In genomic region chr9:97812247-97812543, GRCh38 we compare ENCODE assay signal across 19 cellular contexts. TPM values are rescaled to one million over a fixed set of nuclear protein-coding genes. Genes with fewer than 3 reads are reported as not detected.
DNase-seq lines count a peak whose midpoint lies in the region; ATAC-seq, FAIRE-seq and TF ChIP-seq lines count a peak whose summit lies in the region.
"Had no signal": no experiment of that assay in that cellular context is flagged by ENCODE, and none has a peak within 500 bp of the region (broad histone marks: within the 10 kb centered on the region; RNA-seq: fewer than 3 reads in every experiment).

No MANE protein-coding gene starts in this region.

- no peak overlapping the region for H3K4me3 ChIP-seq in keratinocyte (ENCODE audit: control insufficient read depth in 2 of 3, extremely low read depth in 1 of 3, insufficient read depth in 2 of 3, low read depth in 1 of 3, low read length in 3 of 3)
- no peak overlapping the region for H3K4me3 ChIP-seq in mesenchymal stem cell (ENCODE audit: insufficient read depth in 1 of 2, low read depth in 1 of 2, low read length in 2 of 2)
- H3K4me3 ChIP-seq: A549, HAP-1 had no signal

- H3K27me3 ChIP-seq in keratinocyte (ENCODE audit: control insufficient read depth, extremely low read depth, insufficient read depth, low read length) (no peaks in the 10 kb centered on the region), mesenchymal stem cell (ENCODE audit: control insufficient read depth in 1 of 2, insufficient read depth in 1 of 2, low read length in 2 of 2) (peaks cover 0 to 23% of the 10 kb centered on the region in 2 experiments)

- H3K4ac ChIP-seq in mesenchymal stem cell (ENCODE audit: low read depth in 1 of 2, low read length in 2 of 2): no peak overlapping the region

- FAIRE-seq in keratinocyte (lab: Jason Lieb, UNC): no peak
- FAIRE-seq: A549, G401.6, GM19239 had no signal

- BruUV-seq in Calu3 (replicated peaks; lab: Mats Ljungman, UMichigan): no TSS peak

- H2BK12ac ChIP-seq in mesenchymal stem cell (ENCODE audit: low read length in 2 of 2): no peak overlapping the region

- TF ChIP-seq CTCF in Calu3 (IDR thresholded peaks at IDR 0.05; ENCODE audit: unreplicated experiment) (no peak), keratinocyte (optimal IDR thresholded peaks at IDR 0.05 in 1 of 3, IDR thresholded peaks at IDR 0.05 in 1 of 3, conservative IDR thresholded peaks at IDR 0.05 in 1 of 3; ENCODE audit: extremely low read depth in 1 of 3, insufficient read depth in 2 of 3, low read length in 3 of 3) (no peak)

- no peak overlapping the region for H2BK5ac ChIP-seq in mesenchymal stem cell (ENCODE audit: low read depth, low read length, poor library complexity, severe bottlenecking)

- peaks cover 44% of the 10 kb centered on the region for H3K4me1 ChIP-seq in keratinocyte (ENCODE audit: control insufficient read depth, extremely low read depth, insufficient read depth, low read length)
- H3K4me1 ChIP-seq in mesenchymal stem cell (ENCODE audit: control insufficient read depth, insufficient read depth, low read depth, low read length): peaks cover 23% of the 10 kb centered on the region
- H3K4me1 ChIP-seq: HAP-1 had no signal

- H3K79me2 ChIP-seq in keratinocyte (ENCODE audit: control insufficient read depth, insufficient read depth, low read length): no peaks in the 10 kb centered on the region

- H2BK15ac ChIP-seq in mesenchymal stem cell (ENCODE audit: low read depth, poor library complexity, severe bottlenecking): no peak overlapping the region

- H3K14ac ChIP-seq in mesenchymal stem cell (ENCODE audit: low read length in 2 of 2): no peak overlapping the region

- H2AFZ ChIP-seq in keratinocyte (ENCODE audit: control insufficient read depth, low read length) (peak overlapping the region; percentile 36), mesenchymal stem cell (ENCODE audit: low read depth, low read length) (no peak overlapping the region)

- H2AK5ac ChIP-seq in mesenchymal stem cell (ENCODE audit: low read length, severe bottlenecking): no peak overlapping the region

- H4K91ac ChIP-seq in mesenchymal stem cell (ENCODE audit: low read length): no peak overlapping the region

- H3K27ac ChIP-seq in keratinocyte (ENCODE audit: control insufficient read depth, insufficient read depth, low read length) (peak overlapping the region; percentile 47), mesenchymal stem cell (ENCODE audit: low read length, poor library complexity, severe bottlenecking) (peak overlapping the region; percentile 83)
- H3K27ac ChIP-seq: A549 had no signal

- no peak overlapping the region for H4K8ac ChIP-seq in mesenchymal stem cell (ENCODE audit: low read length)

- peaks cover 3% of the 10 kb centered on the region for H3K27me3 Mint-ChIP-seq in Calu3 (ENCODE audit: unreplicated experiment)

- DNase-seq in Calu3 (no peak), NCI-H226 (peak; percentile 17), keratinocyte (ENCODE audit: low read depth, low spot score) (no peak), mesenchymal stem cell (no peak), Ammon's horn (ENCODE audit: low spot score) (no peak), HuH-7 (ENCODE audit: low spot score) (no peak)
- DNase-seq: 8988T; AML-193; C1 segment of cervical spinal cord; CD4-positive, alpha-beta memory T cell; COR-L47; DMS153; DND-41; GOT3 had no signal

- 36% methylated on average over 2 of the region's 2 CpGs for WGBS in mesenchymal stem cell

- H3K9me3 ChIP-seq in keratinocyte (ENCODE audit: control insufficient read depth, low read depth, low read length) (no peaks in the 10 kb centered on the region), mesenchymal stem cell (ENCODE audit: control insufficient read depth, low read length) (no peaks in the 10 kb centered on the region)
- H3K9me3 ChIP-seq: A549, HAP-1 had no signal

- no peaks in the 10 kb centered on the region for H3K9me1 ChIP-seq in keratinocyte (ENCODE audit: control insufficient read depth, extremely low read depth, insufficient read depth, low read length)

- peaks cover 10% of the 10 kb centered on the region for H3K36me3 Mint-ChIP-seq in Calu3 (ENCODE audit: insufficient read depth, unreplicated experiment)
- H3K36me3 Mint-ChIP-seq: CD4-positive, alpha-beta memory T cell had no signal

- H3K23ac ChIP-seq in mesenchymal stem cell (ENCODE audit: low read length in 2 of 2): no peak overlapping the region

- no peaks in the 10 kb centered on the region for H4K20me1 ChIP-seq in keratinocyte (ENCODE audit: control insufficient read depth, extremely low read depth, insufficient read depth, low read length)

- ATAC-seq in GM21723 (IDR thresholded peaks at IDR 0.05; ENCODE audit: unreplicated experiment): no peak
- ATAC-seq: A549 had no signal

- H3K27ac Mint-ChIP-seq in Calu3 (ENCODE audit: unreplicated experiment): peak overlapping the region; percentile 75

- H3K9ac ChIP-seq in keratinocyte (ENCODE audit: control insufficient read depth, extremely low read depth, insufficient read depth, low read length) (no peak overlapping the region), mesenchymal stem cell (ENCODE audit: low read length) (no peak overlapping the region)

- dilution Hi-C loops in keratinocyte (cut with MboI; ENCODE audit: extremely low pct_ligation_motif_present, low sequenced_read_pairs): no loop called here

- H3K36me3 ChIP-seq in keratinocyte (ENCODE audit: control insufficient read depth in 2 of 2, extremely low read depth in 1 of 2, insufficient read depth in 2 of 2, low read length in 2 of 2) (no peaks in the 10 kb centered on the region), mesenchymal stem cell (ENCODE audit: control insufficient read depth in 1 of 2, insufficient read depth in 2 of 2, low read depth in 1 of 2, low read length in 2 of 2) (no peaks in the 10 kb centered on the region)
- H3K36me3 ChIP-seq: HAP-1 had no signal

- H3K4me2 ChIP-seq in keratinocyte (ENCODE audit: control insufficient read depth, extremely low read depth, insufficient read depth, low read depth, low read length): peak overlapping the region; percentile 47
- H3K4me2 ChIP-seq in mesenchymal stem cell (ENCODE audit: low read length, poor library complexity, severe bottlenecking): no peak overlapping the region
- H3K4me2 ChIP-seq: A549 had no signal

- intact Hi-C loops in Calu3 (cut with micrococcal nuclease; ENCODE audit: unreplicated experiment): loop anchor here (1.0 kb wide), 1 partner anchor 18 kb away; no protein-coding TSS in a partner anchor

- H2BK120ac ChIP-seq in mesenchymal stem cell (ENCODE audit: low read depth, low read length): no peak overlapping the region

- no peak overlapping the region for H3K4me3 Mint-ChIP-seq in Calu3 (ENCODE audit: low read depth, unreplicated experiment)
- H3K4me3 Mint-ChIP-seq: CD4-positive, alpha-beta memory T cell had no signal

- CTCF ChIA-PET in Calu3 (lab: Charles Lee): interaction anchor here (1.0 kb wide), 1 partner anchor 42 kb away, joined by 4 read pairs; no protein-coding TSS in a partner anchor

- no peaks in the 10 kb centered on the region for H3K79me1 ChIP-seq in mesenchymal stem cell (replicated peaks; ENCODE audit: low read length, poor library complexity, severe bottlenecking)

- no peak overlapping the region for H3K18ac ChIP-seq in mesenchymal stem cell (ENCODE audit: low read depth in 1 of 2, low read length in 2 of 2)

- peaks cover 21% of the 10 kb centered on the region for H3K4me1 Mint-ChIP-seq in Calu3 (ENCODE audit: low read depth, unreplicated experiment)
- H3K4me1 Mint-ChIP-seq: CD4-positive, alpha-beta memory T cell had no signal

- no peaks in the 10 kb centered on the region for H3K9me3 Mint-ChIP-seq in Calu3 (ENCODE audit: low read depth, unreplicated experiment)

RNA-seq across cellular contexts. Expression of gene FOXE1, which starts 40.8 kb away (rescaled TPM):
- 9.1 and 12.0 TPM in 2 replicates for total RNA-seq in Calu3 (2022)
- polyA plus RNA-seq in keratinocyte: 0.97 to 1.9 TPM (median 1.1 TPM) in 3 replicates
- 2.5 TPM for polyA plus RNA-seq in keratinocyte (2011; ENCODE audit: low read depth)
- 1.1 and 1.4 TPM in 2 replicates for polyA plus RNA-seq in keratinocyte (2011; cell fraction: cytosol; rRNA removed)
- polyA plus RNA-seq in keratinocyte (2011; cell fraction: nucleus; rRNA removed): 3.1 and 4.7 TPM in 2 replicates
- 1.9 and 2.1 TPM in 2 replicates for polyA plus RNA-seq in keratinocyte (2012; ENCODE audit: low replicate concordance)
- 0.58 to 1.0 TPM (median 0.92 TPM) in 3 replicates for polyA minus RNA-seq in keratinocyte
- 3.6 TPM for polyA minus RNA-seq in keratinocyte (2011; cell fraction: cytosol; rRNA and poly(A)+ RNA removed)
- polyA minus RNA-seq in keratinocyte (2011; cell fraction: nucleus; rRNA and poly(A)+ RNA removed): 3.6 and 5.1 TPM in 2 replicates
- not detected for polyA plus RNA-seq in mesenchymal stem cell (2013, experiment 1 of 2)
- not detected for polyA plus RNA-seq in mesenchymal stem cell (2013, experiment 2 of 2)
- total RNA-seq: CD4-positive, alpha-beta memory T cell had no signal
- polyA plus RNA-seq: CD4-positive, alpha-beta memory T cell had no signal
